15 cellular contexts compared by ENCODE assay signal in genomic region chr15:98933376-98933775, GRCh38.
A peak's percentile ranks its signal among the peaks of the same experiment; 100 is the strongest.
DNase-seq lines count a peak whose midpoint lies in the region; ATAC-seq and TF ChIP-seq lines count a peak whose summit lies in the region.
"Had no signal": no experiment of that assay in that cellular context is flagged by ENCODE, and none has a peak within 500 bp of the region (broad histone marks: within the 10 kb centered on the region; RNA-seq: fewer than 3 reads in every experiment).

No MANE protein-coding gene starts in this region.

- no peak for TF ChIP-seq CTCF in chondrocyte (IDR thresholded peaks at IDR 0.05)
- TF ChIP-seq CTCF in nephron progenitor cell (IDR thresholded peaks at IDR 0.05): no peak
- TF ChIP-seq CTCF in thyroid gland (IDR thresholded peaks at IDR 0.05): no peak

- WGBS in thyroid gland, 2 donors: 36 to 45% methylated on average over 6 of the region's 6 CpGs

- no peak overlapping the region for H3K4me3 Mint-ChIP-seq in chondrocyte (ENCODE audit: unreplicated experiment)
- H3K4me3 Mint-ChIP-seq in nephron progenitor cell: no peak overlapping the region
- H3K4me3 Mint-ChIP-seq: CD4-positive, alpha-beta memory T cell had no signal

- peaks cover 0 to 8% of the 10 kb centered on the region in 2 donors for H3K36me3 ChIP-seq in thyroid gland

- H3K4me1 ChIP-seq in thyroid gland: peaks cover 21 to 24% of the 10 kb centered on the region in 2 donors
- H3K4me1 ChIP-seq: HAP-1 had no signal

- no peak for ATAC-seq in HG02571 (IDR thresholded peaks at IDR 0.05; ENCODE audit: unreplicated experiment)

- DNase-seq in chondrocyte (ENCODE audit: low spot score) (no peak), nephron progenitor cell (no peak), thyroid gland (peak; percentile 54 to 71), SW 1271 (lab: John Stamatoyannopoulos, UW) (no peak), NCI-H510A (lab: John Stamatoyannopoulos, UW) (no peak)
- DNase-seq: C1 segment of cervical spinal cord; Calu3; CD4-positive, alpha-beta memory T cell; COR-L47; DMS53; DMS79 treated with DMSO at 0.1 percent for 48 hours; GF-D8; GOT3 had no signal

- TF ChIP-seq POLR2A in thyroid gland (IDR thresholded peaks at IDR 0.05): no peak

- no peaks in the 10 kb centered on the region for H3K27me3 ChIP-seq in thyroid gland

- peak overlapping the region; percentile 83 to 96 (median 84) for H3K27ac ChIP-seq in thyroid gland

- H3K9me3 Mint-ChIP-seq in chondrocyte (ENCODE audit: low read depth): no peaks in the 10 kb centered on the region
- H3K9me3 Mint-ChIP-seq in nephron progenitor cell: no peaks in the 10 kb centered on the region
- H3K9me3 Mint-ChIP-seq: CD4-positive, alpha-beta memory T cell had no signal

- H3K27me3 Mint-ChIP-seq in chondrocyte (ENCODE audit: low read depth) (no peaks in the 10 kb centered on the region), nephron progenitor cell (ENCODE audit: low read depth, poor library complexity) (no peaks in the 10 kb centered on the region)
- H3K27me3 Mint-ChIP-seq: CD4-positive, alpha-beta memory T cell had no signal

- intact Hi-C loops in thyroid gland (cut with DNase I): no loop called here

- H3K4me1 Mint-ChIP-seq in chondrocyte (ENCODE audit: low read depth) (peaks cover 3% of the 10 kb centered on the region), nephron progenitor cell (peaks cover 52% of the 10 kb centered on the region)

- H3K4me3 ChIP-seq in thyroid gland (replicated peaks in 1 of 3): no peak overlapping the region
- H3K4me3 ChIP-seq: HAP-1 had no signal

- H3K36me3 Mint-ChIP-seq in chondrocyte (ENCODE audit: low read depth) (peaks cover 65% of the 10 kb centered on the region), nephron progenitor cell (ENCODE audit: low read depth) (peaks cover 86% of the 10 kb centered on the region)

- H3K9me3 ChIP-seq in thyroid gland: no peaks in the 10 kb centered on the region
- H3K9me3 ChIP-seq: HAP-1 had no signal

- H3K27ac Mint-ChIP-seq in chondrocyte (ENCODE audit: unreplicated experiment) (peak overlapping the region; percentile 54), nephron progenitor cell (peak overlapping the region; percentile 51)
- H3K27ac Mint-ChIP-seq: CD4-positive, alpha-beta memory T cell had no signal

Comparison
In these comparisons a context has a peak if more than half of its experiments do, and no peak if none do; other contexts are left out.
1. DNase-seq: peak in thyroid gland (2 of 2); none in chondrocyte (single experiment), nephron progenitor cell (single experiment), SW 1271 (0 of 2) and NCI-H510A (single experiment).